In the genomic region with DNA sequence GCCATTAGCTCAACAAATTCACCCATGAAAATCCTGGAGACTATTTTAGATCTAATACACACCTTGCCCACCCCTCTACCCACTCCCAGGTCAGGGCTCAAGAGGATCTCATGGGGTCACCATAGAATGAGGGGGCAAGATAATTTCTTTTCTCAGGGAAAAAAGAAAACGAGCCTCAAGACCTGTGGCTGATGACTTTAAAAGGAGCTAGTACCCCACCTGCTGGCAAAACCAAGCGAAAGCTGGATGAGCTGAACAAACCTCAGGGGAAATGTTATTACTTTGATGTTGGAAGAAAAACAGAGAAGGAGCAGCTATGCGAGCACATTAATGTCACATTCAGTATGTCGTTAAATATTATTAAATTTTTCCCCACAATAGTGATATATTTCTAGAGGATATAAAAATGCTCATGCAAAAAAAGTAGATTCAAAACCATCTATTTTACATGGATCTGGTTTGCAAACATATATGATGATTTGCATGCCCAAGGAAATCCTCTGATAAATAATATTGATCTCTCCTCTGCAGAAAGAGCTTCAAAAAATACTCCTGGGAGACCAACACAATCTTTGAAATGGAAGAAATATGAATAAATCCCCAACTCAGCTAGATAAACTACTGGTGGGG, we compare ENCODE assay signal across 8 cellular contexts. TPM values are rescaled to one million over a fixed set of nuclear protein-coding genes. Genes with fewer than 3 reads are reported as not detected.
DNase-seq lines count a peak whose midpoint lies in the region; ATAC-seq and TF ChIP-seq lines count a peak whose summit lies in the region.

No MANE protein-coding gene starts in this region.

- no peak overlapping the region for H2AFZ ChIP-seq in neural progenitor cell (replicated peaks)

- H3K27ac Mint-ChIP-seq in activated CD8-positive, alpha-beta T cell treated with anti-CD3 and anti-CD28 coated beads for 36 hours = no peak overlapping the region
- H3K27ac Mint-ChIP-seq in neural progenitor cell = no peak overlapping the region

- no peaks in the 10 kb centered on the region for H3K9me3 Mint-ChIP-seq in activated CD8-positive, alpha-beta T cell treated with anti-CD3 and anti-CD28 coated beads for 36 hours
- no peaks in the 10 kb centered on the region for H3K9me3 Mint-ChIP-seq in neural progenitor cell

- peak overlapping the region in 2 of 4 donors; percentile 85 to 86 for H3K27ac ChIP-seq in esophagus squamous epithelium
- H3K27ac ChIP-seq in neural progenitor cell = no peak overlapping the region
- peak overlapping the region; percentile 34 to 73 for H3K27ac ChIP-seq in uterus

- no peak overlapping the region for H3K9ac ChIP-seq in neural progenitor cell

- H3K4me3 Mint-ChIP-seq in activated CD8-positive, alpha-beta T cell treated with anti-CD3 and anti-CD28 coated beads for 36 hours = no peak overlapping the region
- H3K4me3 Mint-ChIP-seq in neural progenitor cell = no peak overlapping the region

- intact Hi-C loops in activated CD8-positive, alpha-beta T cell treated with anti-CD3 and anti-CD28 coated beads for 36 hours (cut with micrococcal nuclease) = loop anchor here (5.0 kb wide), 1 partner anchor 810 kb away; no protein-coding TSS in a partner anchor
- intact Hi-C loops in esophagus squamous epithelium (cut with DNase I) (loop anchor here (5.0 to 10.0 kb wide), 2 partner anchors 52 to 125 kb away; no protein-coding TSS in a partner anchor), uterus (cut with DNase I; ENCODE audit: low total_unique reads) (no loop called here), lower leg skin (cut with DNase I; ENCODE audit: low total_unique reads) (no loop called here)

- peaks cover 6% of the 10 kb centered on the region for H3K27me3 Mint-ChIP-seq in activated CD8-positive, alpha-beta T cell treated with anti-CD3 and anti-CD28 coated beads for 36 hours
- peaks cover 2% of the 10 kb centered on the region for H3K27me3 Mint-ChIP-seq in neural progenitor cell (ENCODE audit: insufficient read depth, low read depth)

- 0 to 5% methylated on average over 4 of the region's 4 CpGs for WGBS in esophagus squamous epithelium, 2 donors
- 2% methylated on average over 4 of the region's 4 CpGs for WGBS in lower leg skin, 2 donors

- H3K36me3 Mint-ChIP-seq in activated CD8-positive, alpha-beta T cell treated with anti-CD3 and anti-CD28 coated beads for 36 hours (ENCODE audit: low read depth) = no peaks in the 10 kb centered on the region
- H3K36me3 Mint-ChIP-seq in neural progenitor cell = no peaks in the 10 kb centered on the region

- H3K27me3 ChIP-seq in esophagus squamous epithelium = no peaks in the 10 kb centered on the region
- H3K27me3 ChIP-seq in neural progenitor cell = no peaks in the 10 kb centered on the region
- H3K27me3 ChIP-seq in uterus = no peaks in the 10 kb centered on the region

- H3K9me3 ChIP-seq in esophagus squamous epithelium = no peaks in the 10 kb centered on the region
- H3K9me3 ChIP-seq in neural progenitor cell (ENCODE audit: low read depth) = no peaks in the 10 kb centered on the region
- H3K9me3 ChIP-seq in uterus = no peaks in the 10 kb centered on the region

- H3K4me1 ChIP-seq in esophagus squamous epithelium = peaks cover 19 to 72% (median 28%) of the 10 kb centered on the region in 3 donors
- H3K4me1 ChIP-seq in neural progenitor cell = no peaks in the 10 kb centered on the region
- no peaks in the 10 kb centered on the region for H3K4me1 ChIP-seq in uterus

- ATAC-seq in HG02885 (IDR thresholded peaks at IDR 0.05; ENCODE audit: poor library complexity, unreplicated experiment) = peak; percentile 58
- peak; percentile 56 for ATAC-seq in activated CD8-positive, alpha-beta T cell treated with anti-CD3 and anti-CD28 coated beads for 36 hours

- H3F3A ChIP-seq in neural progenitor cell (ENCODE audit: low read depth) = no peaks in the 10 kb centered on the region

- no peak overlapping the region for H3K4me2 ChIP-seq in neural progenitor cell

- CTCF ChIA-PET in activated CD8-positive, alpha-beta T cell treated with anti-CD3 and anti-CD28 coated beads for 36 hours (lab: Charles Lee) = interaction anchor here (0.6 to 2.8 kb wide), 52 partner anchors 7 to 811 kb away, joined by 3 to 40 read pairs (median 4); partner anchors contain the start of gene PLD1

- POLR2A ChIA-PET in activated CD8-positive, alpha-beta T cell treated with anti-CD3 and anti-CD28 coated beads for 36 hours (lab: Charles Lee) = interaction anchor here (0.9 kb wide), 1 partner anchor 17 kb away, joined by 4 read pairs; no protein-coding TSS in a partner anchor

- peak; percentile 69 for DNase-seq in D341Med (ENCODE audit: low spot score)
- peak; percentile 68 to 93 for DNase-seq in NCI-H526 (lab: John Stamatoyannopoulos, UW)
- peak; percentile 70 for DNase-seq in activated CD8-positive, alpha-beta T cell treated with anti-CD3 and anti-CD28 coated beads for 36 hours
- DNase-seq in esophagus squamous epithelium (lab: John Stamatoyannopoulos, UW) = no peak
- peak; percentile 73 for DNase-seq in neural progenitor cell (ENCODE audit: low spot score)
- DNase-seq in uterus = peak; percentile 53 to 74
- no peak for DNase-seq in lower leg skin (ENCODE audit: low spot score in 2 of 2)

- H3K79me2 ChIP-seq in neural progenitor cell (ENCODE audit: low read depth) = no peaks in the 10 kb centered on the region

- TF ChIP-seq POLR2A in esophagus squamous epithelium (IDR thresholded peaks at IDR 0.05) = no peak
- no peak for TF ChIP-seq POLR2A in uterus (IDR thresholded peaks at IDR 0.05)
- TF ChIP-seq POLR2A in lower leg skin (IDR thresholded peaks at IDR 0.05) = no peak

- no peaks in the 10 kb centered on the region for H3K4me1 Mint-ChIP-seq in activated CD8-positive, alpha-beta T cell treated with anti-CD3 and anti-CD28 coated beads for 36 hours (ENCODE audit: low read depth)
- peaks cover 29% of the 10 kb centered on the region for H3K4me1 Mint-ChIP-seq in neural progenitor cell

- TF ChIP-seq CTCF in activated CD8-positive, alpha-beta T cell treated with anti-CD3 and anti-CD28 coated beads for 36 hours (IDR thresholded peaks at IDR 0.05) = peak; percentile 60
- TF ChIP-seq CTCF in esophagus squamous epithelium (IDR thresholded peaks at IDR 0.05) = peak in 5 of 6 experiments; percentile 63 to 74 (median 67)
- TF ChIP-seq CTCF in neural progenitor cell (IDR thresholded peaks at IDR 0.05) = peak; percentile 81
- peak; percentile 67 to 73 (median 69) for TF ChIP-seq CTCF in uterus (IDR thresholded peaks at IDR 0.05)
- peak in 1 of 3 donors; percentile 26 for TF ChIP-seq CTCF in lower leg skin (IDR thresholded peaks at IDR 0.05)

- no peak overlapping the region for H3K4me3 ChIP-seq in esophagus squamous epithelium
- H3K4me3 ChIP-seq in neural progenitor cell = no peak overlapping the region
- H3K4me3 ChIP-seq in uterus = no peak overlapping the region
- no peak overlapping the region for H3K4me3 ChIP-seq in lower leg skin (ENCODE audit: low read depth, poor library complexity, severe bottlenecking)

- H3K36me3 ChIP-seq in esophagus squamous epithelium = no peaks in the 10 kb centered on the region
- no peaks in the 10 kb centered on the region for H3K36me3 ChIP-seq in neural progenitor cell
- H3K36me3 ChIP-seq in uterus = no peaks in the 10 kb centered on the region

- no peaks in the 10 kb centered on the region for H4K20me1 ChIP-seq in neural progenitor cell (ENCODE audit: low read depth)

RNA-seq across cellular contexts. Expression of gene PLD1, which starts 37.7 kb away (rescaled TPM):
- 1 to 10 TPM in 1 of 2 experiments, under 1 TPM in 1; 0.86 to 1.2 TPM for total RNA-seq in activated CD8-positive, alpha-beta T cell treated with anti-CD3 and anti-CD28 coated beads for 36 hours
- total RNA-seq in esophagus squamous epithelium = 10 to 100 TPM; 30.9 to 67.9 (median 56.0) TPM
- 0.19 and 0.21 TPM in 2 replicates for total RNA-seq in neural progenitor cell (ENCODE audit: low replicate concordance)
- total RNA-seq in uterus = 10 to 100 TPM; 15.6 to 94.8 (median 30.8) TPM
- total RNA-seq in lower leg skin = 10 to 100 TPM; 26.4 to 55.8 (median 48.7) TPM

Comparison
In these comparisons a context has a peak if more than half of its experiments do, and no peak if none do; other contexts are left out.
1. DNase-seq: peak in D341Med (single experiment), NCI-H526 (2 of 2), activated CD8-positive, alpha-beta T cell treated with anti-CD3 and anti-CD28 coated beads for 36 hours (single experiment), neural progenitor cell (single experiment) and uterus (2 of 2); none in esophagus squamous epithelium (single experiment) and lower leg skin (0 of 2).
2. RNA of gene PLD1, which starts 37.7 kb away (total RNA-seq): 30.9 to 67.9 TPM in esophagus squamous epithelium, 26.4 to 55.8 TPM in lower leg skin and 15.6 to 94.8 TPM in uterus; 0.86 to 1.2 TPM in activated CD8-positive, alpha-beta T cell treated with anti-CD3 and anti-CD28 coated beads for 36 hours and 0.19 to 0.21 TPM in neural progenitor cell; every median in the first group is over 4 times any median in the second.
3. intact Hi-C loops: an anchor here in activated CD8-positive, alpha-beta T cell treated with anti-CD3 and anti-CD28 coated beads for 36 hours (5.0 kb wide) and esophagus squamous epithelium (5.0 to 10.0 kb wide); none called in uterus and lower leg skin.